29 cellular contexts compared by ENCODE assay signal in genomic region chr5:157719231-157719630, GRCh38. TPM values are rescaled to one million over a fixed set of nuclear protein-coding genes. Genes with fewer than 3 reads are reported as not detected.
"Had no signal": no experiment of that assay in that cellular context is flagged by ENCODE, and none has a peak within 500 bp of the region (broad histone marks: within the 10 kb centered on the region; RNA-seq: fewer than 3 reads in every experiment).

No MANE protein-coding gene starts in this region.

- H3K4me1 ChIP-seq: left lung had no signal

- H3K4me3 Mint-ChIP-seq: activated B cell treated with CpG ODN at 0.5 μM for 24 hours; activated CD8-positive, alpha-beta memory T cell treated with anti-CD3 and anti-CD28 coated beads, Interleukin-2, amount 10 ng/mL, durations not matched to agents 7 days and 5 days; activated CD8-positive, alpha-beta T cell treated with anti-CD3 and anti-CD28 coated beads, Interleukin-2, amount 10 ng/mL, durations not matched to agents 7 days and 5 days; activated naive CD4-positive, alpha-beta T cell treated with anti-CD3 and anti-CD28 coated beads, Interleukin-2, amount 50 U/mL, for 24 hours; activated naive CD8-positive, alpha-beta T cell treated with anti-CD3 and anti-CD28 coated beads, Interleukin-2, amount 50 U/mL, for 24 hours; dendritic cell treated with granulocyte-macrophage colony-stimulating factor and Interleukin-4, amounts not matched to agents 40 ng/mL and 50 ng/mL, for 4 days; nephron; stimulated activated naive CD8-positive, alpha-beta T cell treated with anti-CD3 and anti-CD28 coated beads, Interleukin-15, Interleukin-2, amounts not matched to agents 100 ng/mL and 50 ng/mL, for 24 hours had no signal

- H3K36me3 ChIP-seq: esophagus squamous epithelium, heart right ventricle, left lung, neutrophil, right lobe of liver, tibial artery had no signal

- H3K27me3 Mint-ChIP-seq: activated B cell treated with CpG ODN at 0.5 μM for 24 hours; activated CD8-positive, alpha-beta memory T cell treated with anti-CD3 and anti-CD28 coated beads, Interleukin-2, amount 10 ng/mL, durations not matched to agents 7 days and 5 days; activated naive CD4-positive, alpha-beta T cell treated with anti-CD3 and anti-CD28 coated beads, Interleukin-2, amount 50 U/mL, for 24 hours; activated naive CD8-positive, alpha-beta T cell treated with anti-CD3 and anti-CD28 coated beads, Interleukin-2, amount 50 U/mL, for 24 hours; dendritic cell treated with granulocyte-macrophage colony-stimulating factor and Interleukin-4, amounts not matched to agents 40 ng/mL and 50 ng/mL, for 4 days; progenitor cell of endocrine pancreas; stimulated activated naive CD8-positive, alpha-beta T cell treated with anti-CD3 and anti-CD28 coated beads, Interleukin-15, Interleukin-2, amounts not matched to agents 100 ng/mL and 50 ng/mL, for 24 hours; T-helper 17 cell had no signal

- H3K4me3 ChIP-seq: esophagus squamous epithelium, heart right ventricle, left lung, lung, mucosa of descending colon, right lobe of liver, skin epidermis, tibial artery had no signal

- H3K27ac ChIP-seq: epithelial cell of prostate, esophagus squamous epithelium, left lung, neutrophil, right lobe of liver, skin epidermis, tibial artery had no signal

- H3K27ac Mint-ChIP-seq: activated naive CD4-positive, alpha-beta T cell treated with anti-CD3 and anti-CD28 coated beads, Interleukin-2, amount 50 U/mL, for 24 hours; activated naive CD8-positive, alpha-beta T cell treated with anti-CD3 and anti-CD28 coated beads, Interleukin-2, amount 50 U/mL, for 24 hours; dendritic cell treated with granulocyte-macrophage colony-stimulating factor and Interleukin-4, amounts not matched to agents 40 ng/mL and 50 ng/mL, for 4 days; stimulated activated naive CD8-positive, alpha-beta T cell treated with anti-CD3 and anti-CD28 coated beads, Interleukin-15, Interleukin-2, amounts not matched to agents 100 ng/mL and 50 ng/mL, for 24 hours had no signal

- H3K9me3 Mint-ChIP-seq: activated naive CD4-positive, alpha-beta T cell treated with anti-CD3 and anti-CD28 coated beads, Interleukin-2, amount 50 U/mL, for 24 hours; dendritic cell treated with granulocyte-macrophage colony-stimulating factor and Interleukin-4, amounts not matched to agents 40 ng/mL and 50 ng/mL, for 4 days; stimulated activated naive CD8-positive, alpha-beta T cell treated with anti-CD3 and anti-CD28 coated beads, Interleukin-15, Interleukin-2, amounts not matched to agents 100 ng/mL and 50 ng/mL, for 24 hours had no signal

- DNase-seq: activated B cell treated with CpG ODN at 0.5 μM for 24 hours; activated CD8-positive, alpha-beta memory T cell treated with anti-CD3 and anti-CD28 coated beads, Interleukin-2, amount 10 ng/mL, durations not matched to agents 7 days and 5 days; activated naive CD8-positive, alpha-beta T cell treated with anti-CD3 and anti-CD28 coated beads, Interleukin-2, amount 50 U/mL, for 24 hours; esophagus squamous epithelium; left lung; right lobe of liver; stimulated activated CD4-positive, alpha-beta T cell treated with anti-CD3 and anti-CD28 coated beads, Interleukin-12 subunit alpha, Interleukin-12 subunit beta, amount 100 ng/mL, for 4 hours; stimulated activated CD4-positive, alpha-beta T cell treated with anti-CD3 and anti-CD28 coated beads, Interleukin-4, amount 100 ng/mL, for 1 hour; T-helper 17 cell; tibial artery had no signal

- H3K9me3 ChIP-seq: esophagus squamous epithelium, left lung, mucosa of descending colon, neutrophil, right lobe of liver, tibial artery had no signal

- H3K27me3 ChIP-seq: esophagus squamous epithelium, heart right ventricle, left lung, neutrophil, right lobe of liver, tibial artery had no signal

RNA-seq across cellular contexts. Expression of gene C5orf52, which starts 47.9 kb away (rescaled TPM):
- total RNA-seq: activated B cell treated with CpG ODN at 0.5 μM for 24 hours; activated CD8-positive, alpha-beta memory T cell treated with anti-CD3 and anti-CD28 coated beads, Interleukin-2, amount 10 ng/mL, durations not matched to agents 7 days and 5 days; activated CD8-positive, alpha-beta T cell treated with anti-CD3 and anti-CD28 coated beads, Interleukin-2, amount 10 ng/mL, durations not matched to agents 7 days and 5 days; activated T-helper 2 cell treated with anti-CD3 and anti-CD28 coated beads, Interferon-gamma antibody, Interleukin-2, Interleukin-4, amounts not matched to agents 10 μg/mL and 5 μg/mL and 100 μg/mL, durations not matched to agents 14 hours and 24 hours and 36 hours; esophagus squamous epithelium; glomerular endothelial cell; heart right ventricle; left lung; lung; mesenteric fat pad; myocyte; osteocyte; progenitor cell of endocrine pancreas; renal cortical epithelial cell; right lobe of liver; T-helper 17 cell; ureter had no signal
- polyA plus RNA-seq: heart right ventricle had no signal
